In the genomic region with DNA sequence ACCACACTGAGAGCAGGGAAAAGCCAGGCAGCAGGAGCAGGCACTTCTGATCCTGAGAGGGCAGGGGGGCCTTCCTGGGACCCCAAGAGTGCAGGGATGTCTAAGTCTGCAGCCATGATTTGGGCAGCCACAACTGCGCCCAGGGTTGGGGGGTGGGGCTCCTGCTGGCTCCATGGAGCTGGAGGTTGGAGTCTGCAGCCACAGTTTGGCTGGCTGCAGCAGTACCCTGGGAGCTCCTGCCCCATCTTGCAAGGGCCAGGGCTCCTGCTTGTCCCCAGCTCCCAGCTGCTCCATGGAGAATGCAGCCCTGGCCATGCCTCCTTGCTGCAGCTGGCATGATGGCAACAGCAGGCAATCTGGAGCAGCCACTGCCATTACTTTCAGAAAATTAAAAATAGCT, we compare ENCODE assay signal across 36 cellular contexts.
"Had no signal": no experiment of that assay in that cellular context is flagged by ENCODE, and none has a peak within 500 bp of the region (broad histone marks: within the 10 kb centered on the region; RNA-seq: fewer than 3 reads in every experiment).

No MANE protein-coding gene starts in this region.

- H3K4me3 ChIP-seq: MG63 had no signal

- H3K9me3 ChIP-seq: MG63 had no signal

- H3K9ac ChIP-seq: KMS-11 had no signal

- H3K27me3 ChIP-seq: MG63 had no signal

- H3K36me3 ChIP-seq: MG63 had no signal

- H3K27ac ChIP-seq: KMS-11 had no signal

- DNase-seq: Karpas-422, Kasumi-1, KBM-7, KG1, MG63, MV-4-11, NCI-H1048, NCI-H1092, NCI-H1092 treated with DMSO at 0.1 percent for 48 hours, NCI-H1105, NCI-H1105 treated with DMSO at 0.1 percent for 48 hours, NCI-H1417, NCI-H1417 treated with DMSO at 0.1 percent for 48 hours, NCI-H1436, NCI-H1436 treated with DMSO at 0.1 percent for 48 hours, NCI-H146, NCI-H1694, NCI-H1694 treated with DMSO at 0.1 percent for 48 hours, NCI-H187, NCI-H187 treated with DMSO at 0.1 percent for 48 hours, NCI-H1930, NCI-H2029, NCI-H2029 treated with DMSO at 0.1 percent for 48 hours, NCI-H2081, NCI-H2081 treated with DMSO at 0.1 percent for 48 hours, NCI-H2107, NCI-H2171, NCI-H2171 treated with DMSO at 0.1 percent for 48 hours, NCI-H2227 treated with DMSO at 0.1 percent for 48 hours, NCI-H226, NCI-H345, NCI-H446, NCI-H446 treated with DMSO at 0.1 percent for 48 hours, NCI-H510A, NCI-H510A treated with DMSO at 0.1 percent for 48 hours had no signal

- H3K4me2 ChIP-seq: KMS-11 had no signal
